ENCODE assay signal across 21 cellular contexts in genomic region chr15:93333826-93334225, GRCh38.
DNase-seq lines count a peak whose midpoint lies in the region; ATAC-seq and TF ChIP-seq lines count a peak whose summit lies in the region.
"Had no signal": no experiment of that assay in that cellular context is flagged by ENCODE, and none has a peak within 500 bp of the region (broad histone marks: within the 10 kb centered on the region; RNA-seq: fewer than 3 reads in every experiment).

No MANE protein-coding gene starts in this region.

- H3K27me3 ChIP-seq in BLaER1 (no peaks in the 10 kb centered on the region), H7 (ENCODE audit: control insufficient read depth, insufficient read depth, low read length) (peaks cover 34% of the 10 kb centered on the region), endodermal cell (ENCODE audit: control insufficient read depth, insufficient read depth, low read length, poor library complexity, severe bottlenecking) (no peaks in the 10 kb centered on the region)

- H3K36me3 ChIP-seq in BLaER1 (no peaks in the 10 kb centered on the region), H7 (replicated peaks; ENCODE audit: control insufficient read depth, insufficient read depth, low read length) (no peaks in the 10 kb centered on the region), endodermal cell (ENCODE audit: control insufficient read depth, insufficient read depth, low read length) (no peaks in the 10 kb centered on the region)

- no peaks in the 10 kb centered on the region for H3K9me3 Mint-ChIP-seq in endodermal cell
- H3K9me3 Mint-ChIP-seq in activated T-helper 2 cell treated with anti-CD3 and anti-CD28 coated beads, Interferon-gamma antibody, Interleukin-2, Interleukin-4, amounts not matched to agents 10 μg/mL and 5 μg/mL and 100 μg/mL, durations not matched to agents 14 hours and 24 hours and 36 hours = no peaks in the 10 kb centered on the region
- H3K9me3 Mint-ChIP-seq: activated T-cell treated with anti-CD3 and anti-CD28 coated beads, Interleukin-2, amount 50 U/mL, for 4 hours had no signal

- H3K9ac ChIP-seq in BLaER1 = no peak overlapping the region
- H3K9ac ChIP-seq in endodermal cell (ENCODE audit: extremely low read depth, low read length, poor library complexity, severe bottlenecking) = no peak overlapping the region

- H3K27ac ChIP-seq in BLaER1 (no peak overlapping the region), endodermal cell (ENCODE audit: low read depth, low read length) (no peak overlapping the region)
- H3K27ac ChIP-seq: epithelial cell of prostate had no signal

- H3K4me3 Mint-ChIP-seq in endodermal cell = peak overlapping the region; percentile 60
- H3K4me3 Mint-ChIP-seq in activated T-helper 2 cell treated with anti-CD3 and anti-CD28 coated beads, Interferon-gamma antibody, Interleukin-2, Interleukin-4, amounts not matched to agents 10 μg/mL and 5 μg/mL and 100 μg/mL, durations not matched to agents 14 hours and 24 hours and 36 hours (ENCODE audit: low read depth) = no peak overlapping the region
- H3K4me3 Mint-ChIP-seq: activated naive CD8-positive, alpha-beta T cell; activated T-cell treated with anti-CD3 and anti-CD28 coated beads, Interleukin-2, amount 50 U/mL, for 4 hours; brain had no signal

- peak; percentile 64 for DNase-seq in H7
- peak; percentile 69 for DNase-seq in endodermal cell
- peak; percentile 46 for DNase-seq in left kidney (ENCODE audit: low read depth, low spot score)
- no peak for DNase-seq in globus pallidus (ENCODE audit: low spot score)
- DNase-seq in activated T-helper 2 cell treated with anti-CD3 and anti-CD28 coated beads, Interferon-gamma antibody, Interleukin-2, Interleukin-4, amounts not matched to agents 10 μg/mL and 5 μg/mL and 100 μg/mL, durations not matched to agents 14 hours and 24 hours and 36 hours (ENCODE audit: low spot score) = no peak
- DNase-seq: activated CD4-positive, alpha-beta T cell treated with anti-CD3 and anti-CD28 coated beads, Interleukin-2, amount 50 U/mL, for 48 hours; activated T-cell treated with anti-CD3 and anti-CD28 coated beads, Interleukin-2, amount 50 U/mL, for 4 hours; cortex of kidney; kidney; NCI-H146; occipital lobe; SHP77; stimulated activated CD4-positive, alpha-beta T cell treated with anti-CD3 and anti-CD28 coated beads, Interleukin-1b, Interleukin-23, amount 100 ng/mL, for 48 hours; T-helper 1 cell had no signal

- TF ChIP-seq CTCF in endodermal cell (conservative IDR thresholded peaks at IDR 0.05) = peak; percentile 73

- no peak overlapping the region for H3K27ac Mint-ChIP-seq in endodermal cell
- H3K27ac Mint-ChIP-seq in activated T-helper 2 cell treated with anti-CD3 and anti-CD28 coated beads, Interferon-gamma antibody, Interleukin-2, Interleukin-4, amounts not matched to agents 10 μg/mL and 5 μg/mL and 100 μg/mL, durations not matched to agents 14 hours and 24 hours and 36 hours = no peak overlapping the region
- H3K27ac Mint-ChIP-seq: activated naive CD8-positive, alpha-beta T cell had no signal

- intact Hi-C loops in activated T-helper 2 cell treated with anti-CD3 and anti-CD28 coated beads, Interferon-gamma antibody, Interleukin-2, Interleukin-4, amounts not matched to agents 10 μg/mL and 5 μg/mL and 100 μg/mL, durations not matched to agents 14 hours and 24 hours and 36 hours (cut with micrococcal nuclease) = no loop called here

- H3K4me3 ChIP-seq in BLaER1 (no peak overlapping the region), H7 (ENCODE audit: insufficient read depth, low read depth, low read length) (no peak overlapping the region), endodermal cell (ENCODE audit: low read length) (peak overlapping the region; percentile 29)

- H3K36me3 Mint-ChIP-seq in endodermal cell (ENCODE audit: low read depth) = no peaks in the 10 kb centered on the region
- no peaks in the 10 kb centered on the region for H3K36me3 Mint-ChIP-seq in activated T-helper 2 cell treated with anti-CD3 and anti-CD28 coated beads, Interferon-gamma antibody, Interleukin-2, Interleukin-4, amounts not matched to agents 10 μg/mL and 5 μg/mL and 100 μg/mL, durations not matched to agents 14 hours and 24 hours and 36 hours (ENCODE audit: low read depth)
- H3K36me3 Mint-ChIP-seq: activated naive CD8-positive, alpha-beta T cell had no signal

- ATAC-seq in GM21717 (IDR thresholded peaks at IDR 0.05; ENCODE audit: unreplicated experiment) (no peak), HG02759 (IDR thresholded peaks at IDR 0.05; ENCODE audit: unreplicated experiment) (no peak)
- ATAC-seq: activated T-cell treated with anti-CD3 and anti-CD28 coated beads, Interleukin-2, amount 50 U/mL, for 4 hours; sciatic nerve had no signal

- peak overlapping the region; percentile 15; the same call in 1 of the 2 replicates for H3K4me2 ChIP-seq in BLaER1

- H3K9me3 ChIP-seq in BLaER1 (peaks cover 11% of the 10 kb centered on the region; the same call in 1 of the 2 replicates), endodermal cell (ENCODE audit: control insufficient read depth, low read length) (no peaks in the 10 kb centered on the region)

- peaks cover 30% of the 10 kb centered on the region for H3K27me3 Mint-ChIP-seq in endodermal cell (ENCODE audit: insufficient read depth)
- peaks cover 5% of the 10 kb centered on the region for H3K27me3 Mint-ChIP-seq in activated T-helper 2 cell treated with anti-CD3 and anti-CD28 coated beads, Interferon-gamma antibody, Interleukin-2, Interleukin-4, amounts not matched to agents 10 μg/mL and 5 μg/mL and 100 μg/mL, durations not matched to agents 14 hours and 24 hours and 36 hours (ENCODE audit: low read depth)
- H3K27me3 Mint-ChIP-seq: brain had no signal

- H4K20me1 ChIP-seq in BLaER1 = no peaks in the 10 kb centered on the region

- H3K4me1 Mint-ChIP-seq in endodermal cell = peaks cover 49% of the 10 kb centered on the region
- no peaks in the 10 kb centered on the region for H3K4me1 Mint-ChIP-seq in activated T-helper 2 cell treated with anti-CD3 and anti-CD28 coated beads, Interferon-gamma antibody, Interleukin-2, Interleukin-4, amounts not matched to agents 10 μg/mL and 5 μg/mL and 100 μg/mL, durations not matched to agents 14 hours and 24 hours and 36 hours (ENCODE audit: low read depth)

- WGBS in endodermal cell (ENCODE audit: insufficient coverage in 1 of 2, insufficient read length in 1 of 2), 2 experiments = 26 to 38% methylated on average over 5 to 6 of the region's 6 CpGs

- H3K4me1 ChIP-seq in BLaER1 = peaks cover 22% of the 10 kb centered on the region
- H3K4me1 ChIP-seq in endodermal cell (ENCODE audit: control insufficient read depth, insufficient read depth, low read length) = peaks cover 11% of the 10 kb centered on the region

Comparison
In these comparisons a context has a peak if more than half of its experiments do, and no peak if none do; other contexts are left out.
1. DNase-seq: peak in H7 (single experiment), endodermal cell (single experiment) and left kidney (single experiment); none in globus pallidus (single experiment) and activated T-helper 2 cell treated with anti-CD3 and anti-CD28 coated beads, Interferon-gamma antibody, Interleukin-2, Interleukin-4, amounts not matched to agents 10 μg/mL and 5 μg/mL and 100 μg/mL, durations not matched to agents 14 hours and 24 hours and 36 hours (single experiment).